In the genomic region with DNA sequence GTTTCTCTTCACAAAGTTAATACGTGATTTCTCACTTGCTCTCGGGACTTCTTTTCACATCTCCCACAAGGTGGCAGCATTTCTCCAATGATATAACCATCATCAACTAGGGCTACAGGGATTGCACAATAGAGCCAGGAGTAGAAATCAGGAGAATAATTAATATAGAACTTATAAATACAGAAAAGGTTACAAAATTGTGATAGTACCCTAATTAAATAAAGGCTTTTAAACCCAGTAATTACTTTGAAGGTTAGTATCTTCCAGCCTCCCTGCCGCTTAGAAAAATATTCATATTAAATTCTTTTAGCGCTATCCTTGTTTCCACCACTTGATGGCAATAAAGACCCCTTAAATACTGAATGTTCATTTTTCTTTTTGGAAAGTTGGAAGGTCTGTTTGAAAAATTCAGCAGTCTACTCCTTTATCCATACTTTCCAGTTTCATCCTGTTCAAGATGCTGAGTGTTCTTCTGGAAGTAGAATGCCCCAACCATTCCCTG, we compare ENCODE assay signal across 8 cellular contexts.
DNase-seq lines count a peak whose midpoint lies in the region; ATAC-seq, FAIRE-seq and TF ChIP-seq lines count a peak whose summit lies in the region.

No MANE protein-coding gene starts in this region.

- H3K27ac Mint-ChIP-seq in CD4-positive, CD25-positive, alpha-beta regulatory T cell = no peak overlapping the region

- peaks cover 11% of the 10 kb centered on the region for H3K27me3 Mint-ChIP-seq in CD4-positive, CD25-positive, alpha-beta regulatory T cell

- FAIRE-seq in colon (lab: Jason Lieb, UNC) = peak; percentile 47

- 2 to 3% methylated on average over 4 of the region's 4 CpGs for WGBS in upper lobe of left lung, 2 donors

- H3K36me3 ChIP-seq in CD4-positive, CD25-positive, alpha-beta regulatory T cell (ENCODE audit: control insufficient read depth, insufficient read depth, low read length) = no peaks in the 10 kb centered on the region
- H3K36me3 ChIP-seq in lower lobe of right lung (no peaks in the 10 kb centered on the region), upper lobe of left lung (no peaks in the 10 kb centered on the region)

- no peak overlapping the region for H3K27ac ChIP-seq in CD4-positive, CD25-positive, alpha-beta regulatory T cell (ENCODE audit: insufficient read depth, low read length, poor library complexity, severe bottlenecking)
- no peak overlapping the region for H3K27ac ChIP-seq in lower lobe of right lung
- H3K27ac ChIP-seq in upper lobe of left lung = no peak overlapping the region

- ATAC-seq in CD4-positive, CD25-positive, alpha-beta regulatory T cell (ENCODE audit: low read depth in 2 of 2) = peak; percentile 53 to 58
- ATAC-seq in GM18517 (IDR thresholded peaks at IDR 0.05; ENCODE audit: unreplicated experiment) = peak; percentile 93
- peak; percentile 79 for ATAC-seq in HG02938 (IDR thresholded peaks at IDR 0.05; ENCODE audit: unreplicated experiment)
- ATAC-seq in lower lobe of right lung = peak; percentile 81 to 84
- ATAC-seq in upper lobe of left lung (ENCODE audit: low FRiP score in 2 of 2) = peak; percentile 61 to 87

- no peaks in the 10 kb centered on the region for H3K9me3 ChIP-seq in CD4-positive, CD25-positive, alpha-beta regulatory T cell (ENCODE audit: control insufficient read depth in 2 of 2, low read length in 2 of 2)
- H3K9me3 ChIP-seq in lower lobe of right lung = no peaks in the 10 kb centered on the region
- H3K9me3 ChIP-seq in upper lobe of left lung = no peaks in the 10 kb centered on the region

- intact Hi-C loops in lower lobe of right lung (cut with DNase I) = no loop called here

- H3K4me3 Mint-ChIP-seq in CD4-positive, CD25-positive, alpha-beta regulatory T cell = peak overlapping the region in 2 of 4 donors; percentile 10 to 51

- TF ChIP-seq EP300 in upper lobe of left lung (IDR thresholded peaks at IDR 0.05) = no peak

- no peaks in the 10 kb centered on the region for H3K36me3 Mint-ChIP-seq in CD4-positive, CD25-positive, alpha-beta regulatory T cell

- no peaks in the 10 kb centered on the region for H3K27me3 ChIP-seq in CD4-positive, CD25-positive, alpha-beta regulatory T cell (ENCODE audit: control insufficient read depth, insufficient read depth, low read length)
- H3K27me3 ChIP-seq in lower lobe of right lung (ENCODE audit: low read depth) = no peaks in the 10 kb centered on the region
- H3K27me3 ChIP-seq in upper lobe of left lung = no peaks in the 10 kb centered on the region

- H3K9me3 Mint-ChIP-seq in CD4-positive, CD25-positive, alpha-beta regulatory T cell = no peaks in the 10 kb centered on the region

- peaks cover 0 to 9% (median 4%) of the 10 kb centered on the region in 4 donors for H3K4me1 Mint-ChIP-seq in CD4-positive, CD25-positive, alpha-beta regulatory T cell

- peak overlapping the region; percentile 57 for H3K4me3 ChIP-seq in CD4-positive, CD25-positive, alpha-beta regulatory T cell (ENCODE audit: low read depth, low read length)
- H3K4me3 ChIP-seq in lower lobe of right lung (peak overlapping the region; percentile 15), upper lobe of left lung (peak overlapping the region in 1 of 4 donors; percentile 21)

- peak; percentile 16 to 77 (median 73) for DNase-seq in CD4-positive, CD25-positive, alpha-beta regulatory T cell
- DNase-seq in NCI-H1105 treated with DMSO at 0.1 percent for 48 hours (lab: John Stamatoyannopoulos, UW) (peak; percentile 65), SK-N-DZ (ENCODE audit: low spot score) (peak; percentile 62), lower lobe of right lung (no peak), upper lobe of left lung (no peak)

- H3K4me1 ChIP-seq in CD4-positive, CD25-positive, alpha-beta regulatory T cell (ENCODE audit: control insufficient read depth, insufficient read depth, low read length, poor library complexity, severe bottlenecking) = peaks cover 3% of the 10 kb centered on the region
- H3K4me1 ChIP-seq in lower lobe of right lung (peaks cover 5% of the 10 kb centered on the region), upper lobe of left lung (peaks cover 0 to 10% (median 0%) of the 10 kb centered on the region in 4 donors)

- no peak for TF ChIP-seq POLR2A in upper lobe of left lung (IDR thresholded peaks at IDR 0.05)

- peak; percentile 82 for TF ChIP-seq CTCF in lower lobe of right lung (IDR thresholded peaks at IDR 0.05)
- TF ChIP-seq CTCF in upper lobe of left lung (IDR thresholded peaks at IDR 0.05) = peak; percentile 61 to 86 (median 78)

Comparison
In these comparisons a context has a peak if more than half of its experiments do, and no peak if none do; other contexts are left out.
1. DNase-seq: peak in CD4-positive, CD25-positive, alpha-beta regulatory T cell (3 of 3), NCI-H1105 treated with DMSO at 0.1 percent for 48 hours (single experiment) and SK-N-DZ (single experiment); none in lower lobe of right lung (single experiment) and upper lobe of left lung (0 of 2).
2. Peak in every context shown above with its lines, with median percentiles within 50 percentile points of each other: ATAC-seq.